In the genomic region with DNA sequence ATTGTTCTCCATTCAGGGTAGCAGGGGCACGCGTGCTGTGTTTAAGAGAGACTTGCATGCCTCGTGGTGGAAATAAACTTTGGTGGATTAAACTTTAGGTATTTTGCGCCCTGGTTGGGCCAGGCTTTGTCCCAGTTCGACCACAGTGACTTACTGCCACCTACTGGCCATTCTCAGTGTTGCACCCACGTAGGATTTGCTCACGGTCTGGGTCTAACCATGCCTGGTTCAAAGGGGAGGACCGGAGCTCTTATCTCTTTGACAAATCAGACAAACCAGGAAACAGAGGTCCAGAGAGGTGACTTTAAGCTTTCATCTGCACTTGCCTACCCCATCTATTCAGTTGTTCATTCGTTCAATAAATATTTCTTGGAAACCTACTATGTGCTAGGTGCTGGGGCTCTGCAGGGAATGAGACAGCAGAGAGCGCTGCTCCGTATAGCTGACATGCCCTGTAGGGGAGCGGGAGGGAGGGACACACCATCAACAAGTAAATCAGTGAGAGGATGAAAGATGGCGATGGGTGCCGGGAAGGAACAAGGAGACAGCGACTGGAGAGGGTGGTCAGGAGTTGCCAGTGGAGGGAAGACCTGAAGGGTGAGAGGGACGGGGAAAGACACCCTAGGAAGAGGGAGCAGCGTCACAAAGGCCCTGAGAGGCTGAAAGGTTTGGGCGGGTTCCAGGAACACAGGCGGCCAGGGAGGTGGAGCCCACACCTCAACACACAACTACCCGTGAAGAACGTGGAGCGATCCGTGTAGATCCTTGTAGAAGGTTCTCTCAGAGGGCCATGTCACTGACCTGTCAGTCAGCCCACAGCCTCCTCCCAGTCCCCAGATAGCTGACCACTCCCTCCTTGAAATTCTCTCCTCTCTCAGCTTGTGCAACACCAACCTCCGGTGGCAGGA, we compare ENCODE assay signal across 8 cellular contexts. TPM values are rescaled to one million over a fixed set of nuclear protein-coding genes. Genes with fewer than 3 reads are reported as not detected.
A peak's percentile ranks its signal among the peaks of the same experiment; 100 is the strongest.
DNase-seq lines count a peak whose midpoint lies in the region; ATAC-seq and TF ChIP-seq lines count a peak whose summit lies in the region.

No MANE protein-coding gene starts in this region.

- peak; percentile 99 for TF ChIP-seq CTCF in OCI-LY7 (conservative IDR thresholded peaks at IDR 0.05; ENCODE audit: low read length)
- TF ChIP-seq CTCF in esophagus squamous epithelium (IDR thresholded peaks at IDR 0.05): peak; percentile 90 to 97 (median 96)

- H3K4me3 ChIP-seq in OCI-LY7 (ENCODE audit: low read depth, low read length, poor library complexity, severe bottlenecking) (peak overlapping the region; percentile 2), esophagus squamous epithelium (peak overlapping the region in 1 of 4 donors; percentile 53)

- H3K27me3 Mint-ChIP-seq in naive B cell: peaks cover 5 to 15% (median 9%) of the 10 kb centered on the region in 3 donors

- peak overlapping the region in 5 of 8 donors; percentile 21 to 54 (median 33) for H3K4me3 Mint-ChIP-seq in naive B cell
- peak overlapping the region; percentile 50 for H3K4me3 Mint-ChIP-seq in stimulated activated effector memory CD8-positive, alpha-beta T cell treated with anti-CD3 and anti-CD28 coated beads, Interleukin-12 subunit alpha, Interleukin-12 subunit beta, amount 100 ng/mL, for 72 hours

- peaks cover 0 to 31% (median 0%) of the 10 kb centered on the region in 4 donors for H3K27me3 ChIP-seq in esophagus squamous epithelium

- ATAC-seq in GM21423 (IDR thresholded peaks at IDR 0.05; ENCODE audit: unreplicated experiment) (peak; percentile 81), naive B cell (ENCODE audit: low read depth in 2 of 2) (peak; percentile 95)
- ATAC-seq in stimulated activated effector memory CD8-positive, alpha-beta T cell treated with anti-CD3 and anti-CD28 coated beads, Interleukin-12 subunit alpha, Interleukin-12 subunit beta, amount 100 ng/mL, for 72 hours: peak; percentile 89

- BruUV-seq in OCI-LY7 (replicated peaks; lab: Mats Ljungman, UMichigan): no TSS peak

- DNase-seq in Caki2 (ENCODE audit: low read depth) (peak; percentile 88), HuH-7.5 (ENCODE audit: low spot score) (peak; percentile 68), OCI-LY7 (ENCODE audit: low spot score) (peak; percentile 87), activated T-cell treated with anti-CD3 and anti-CD28 coated beads for 48 hours (ENCODE audit: low read depth) (peak; percentile 82), esophagus squamous epithelium (lab: John Stamatoyannopoulos, UW) (peak; percentile 17), naive B cell (peak; percentile 80)
- DNase-seq in stimulated activated effector memory CD8-positive, alpha-beta T cell treated with anti-CD3 and anti-CD28 coated beads, Interleukin-12 subunit alpha, Interleukin-12 subunit beta, amount 100 ng/mL, for 72 hours (ENCODE audit: low spot score in 2 of 2): peak; percentile 92 to 98

- H3K36me3 Mint-ChIP-seq in naive B cell: no peaks in the 10 kb centered on the region
- H3K36me3 Mint-ChIP-seq in stimulated activated effector memory CD8-positive, alpha-beta T cell treated with anti-CD3 and anti-CD28 coated beads, Interleukin-12 subunit alpha, Interleukin-12 subunit beta, amount 100 ng/mL, for 72 hours: no peaks in the 10 kb centered on the region

- H3K79me2 ChIP-seq in OCI-LY7 (ENCODE audit: insufficient read depth, low read depth, low read length): no peaks in the 10 kb centered on the region

- H3K4me1 Mint-ChIP-seq in naive B cell: peaks cover 0 to 7% (median 4%) of the 10 kb centered on the region in 3 donors
- peaks cover 10% of the 10 kb centered on the region for H3K4me1 Mint-ChIP-seq in stimulated activated effector memory CD8-positive, alpha-beta T cell treated with anti-CD3 and anti-CD28 coated beads, Interleukin-12 subunit alpha, Interleukin-12 subunit beta, amount 100 ng/mL, for 72 hours

- in situ Hi-C loops in Caki2 (cut with HindIII; ENCODE audit: low pct_unique_long_range_greater_than_20kb, low sequenced_read_pairs): no loop called here

- no peaks in the 10 kb centered on the region for H3K9me3 ChIP-seq in OCI-LY7 (ENCODE audit: low read length)
- no peaks in the 10 kb centered on the region for H3K9me3 ChIP-seq in esophagus squamous epithelium

- no peaks in the 10 kb centered on the region for H3K9me2 ChIP-seq in OCI-LY7 (ENCODE audit: insufficient read depth, low read length)

- 2 to 3% methylated on average over 23 to 24 of the region's 24 CpGs for WGBS in esophagus squamous epithelium, 2 donors

- H3K4me1 ChIP-seq in OCI-LY7 (ENCODE audit: insufficient read depth, low read length, poor library complexity, severe bottlenecking) (peaks cover 10% of the 10 kb centered on the region), esophagus squamous epithelium (peaks cover 0 to 20% (median 15%) of the 10 kb centered on the region in 3 donors)

- H2AFZ ChIP-seq in OCI-LY7 (ENCODE audit: low read length): peak overlapping the region; percentile 80; the same call in 1 of the 2 replicates

- no peak overlapping the region for H3K27ac ChIP-seq in OCI-LY7 (ENCODE audit: low read depth, low read length, poor library complexity, severe bottlenecking)
- H3K27ac ChIP-seq in esophagus squamous epithelium: peak overlapping the region in 3 of 4 donors; percentile 18 to 42 (median 30)

- POLR2A ChIA-PET in OCI-LY7 (lab: Charles Lee): interaction anchor here (1.0 to 1.2 kb wide), 2 partner anchors 18 to 129 kb away, joined by 4 to 7 read pairs; no protein-coding TSS in a partner anchor

- H4K20me1 ChIP-seq in OCI-LY7 (ENCODE audit: insufficient read depth, low read length): no peaks in the 10 kb centered on the region

- no peaks in the 10 kb centered on the region for H3K9me3 Mint-ChIP-seq in naive B cell
- no peaks in the 10 kb centered on the region for H3K9me3 Mint-ChIP-seq in stimulated activated effector memory CD8-positive, alpha-beta T cell treated with anti-CD3 and anti-CD28 coated beads, Interleukin-12 subunit alpha, Interleukin-12 subunit beta, amount 100 ng/mL, for 72 hours

- intact Hi-C loops in OCI-LY7 (cut with micrococcal nuclease; ENCODE audit: unreplicated experiment): loop anchor here (1.0 kb wide), 4 partner anchors 127 to 365 kb away; no protein-coding TSS in a partner anchor
- intact Hi-C loops in esophagus squamous epithelium (cut with DNase I): loop anchor here (5.0 to 10.0 kb wide), 3 partner anchors 124 to 364 kb away; no protein-coding TSS in a partner anchor

- H3K27ac Mint-ChIP-seq in naive B cell: no peak overlapping the region
- no peak overlapping the region for H3K27ac Mint-ChIP-seq in stimulated activated effector memory CD8-positive, alpha-beta T cell treated with anti-CD3 and anti-CD28 coated beads, Interleukin-12 subunit alpha, Interleukin-12 subunit beta, amount 100 ng/mL, for 72 hours

- peak overlapping the region; percentile 40 for H3K4me2 ChIP-seq in OCI-LY7 (ENCODE audit: low read length)

- CTCF ChIA-PET in OCI-LY7 (lab: Charles Lee; ENCODE audit: unreplicated experiment): interaction anchor here (0.6 to 1.3 kb wide), 6 partner anchors 126 to 365 kb away, joined by 3 to 23 read pairs (median 4); no protein-coding TSS in a partner anchor

- no peak for TF ChIP-seq POLR2A in esophagus squamous epithelium (IDR thresholded peaks at IDR 0.05)

- H3K36me3 ChIP-seq in OCI-LY7 (ENCODE audit: insufficient read depth, low read length) (no peaks in the 10 kb centered on the region), esophagus squamous epithelium (no peaks in the 10 kb centered on the region)

RNA-seq across cellular contexts. Expression of a gene that starts 27.2 kb away (rescaled TPM):
- 706 and 710 TPM in 2 replicates for total RNA-seq in Caki2 (2014; rRNA removed; shearing (Covaris generic); ENCODE audit: low replicate concordance)
- not detected in 2 replicates for total RNA-seq in OCI-LY7 (2014; rRNA removed; shearing (Covaris generic))
- total RNA-seq in OCI-LY7 (2022) (0.17 TPM in 1 of 2 replicates, not detected in the other), esophagus squamous epithelium (10 to 100 TPM; 24.5 to 56.4 (median 44.6) TPM)
- not detected for polyA plus RNA-seq in naive B cell (ENCODE audit: low read depth in 6 of 6)

Comparison
In these comparisons a context has a peak if more than half of its experiments do, and no peak if none do; other contexts are left out.
1. DNase-seq: peak in every context shown above with its lines; median percentile 95 in stimulated activated effector memory CD8-positive, alpha-beta T cell treated with anti-CD3 and anti-CD28 coated beads, Interleukin-12 subunit alpha, Interleukin-12 subunit beta, amount 100 ng/mL, for 72 hours; 88 in Caki2; 87 in OCI-LY7; 82 in activated T-cell treated with anti-CD3 and anti-CD28 coated beads for 48 hours; 80 in naive B cell; 68 in HuH-7.5; 17 in esophagus squamous epithelium.
2. RNA of a gene that starts 27.2 kb away (total RNA-seq): 706 to 710 TPM in Caki2 and 24.5 to 56.4 TPM in esophagus squamous epithelium; 0.17 TPM in OCI-LY7; every median in the first group is over 10 times any median in the second.
3. Peak in every context shown above with its lines, with median percentiles within 50 percentile points of each other: ATAC-seq.